9 cellular contexts compared by ENCODE assay signal in the genomic region with DNA sequence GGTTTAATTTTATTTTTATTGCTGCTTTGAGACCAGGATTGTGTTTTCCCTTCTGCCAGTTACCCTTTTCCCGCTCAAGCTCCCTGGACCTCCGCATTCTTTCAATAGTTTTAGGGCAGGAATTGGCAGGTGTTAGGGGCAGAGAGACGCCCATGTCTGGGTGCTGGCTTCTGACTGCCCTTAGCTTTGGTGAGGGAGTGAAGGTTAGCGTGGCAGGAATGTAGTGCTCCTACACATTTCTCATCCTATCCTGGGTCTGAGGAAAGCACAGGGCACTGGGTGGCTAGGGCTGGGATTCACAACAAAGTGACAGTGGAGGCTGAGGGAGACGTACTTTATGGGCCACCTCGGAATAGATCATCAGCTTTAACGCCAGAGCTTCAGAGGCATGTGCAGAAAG.
DNase-seq lines count a peak whose midpoint lies in the region; TF ChIP-seq lines count a peak whose summit lies in the region.
"Had no signal": no experiment of that assay in that cellular context is flagged by ENCODE, and none has a peak within 500 bp of the region (broad histone marks: within the 10 kb centered on the region; RNA-seq: fewer than 3 reads in every experiment).

No MANE protein-coding gene starts in this region.

- H3K9me3 ChIP-seq in mesodermal cell (ENCODE audit: control insufficient read depth, low read length) = no peaks in the 10 kb centered on the region
- H3K9me3 ChIP-seq in testis = no peaks in the 10 kb centered on the region
- no peaks in the 10 kb centered on the region for H3K9me3 ChIP-seq in colonic mucosa

- DNase-seq in M059J (ENCODE audit: low read depth) = peak; percentile 46
- DNase-seq in testis = no peak
- no peak for DNase-seq in head of caudate nucleus
- DNase-seq in colonic mucosa = no peak
- DNase-seq in mesenteric fat pad (ENCODE audit: low spot score) = no peak
- no peak for DNase-seq in stimulated activated naive CD4-positive, alpha-beta T cell treated with Interleukin-2 at 50 U/mL for 16 hours (lab: John Stamatoyannopoulos, UW)
- DNase-seq: NCI-H2107 had no signal

- H3K9ac ChIP-seq in colonic mucosa (ENCODE audit: low read depth in 2 of 2, low read length in 2 of 2) = no peak overlapping the region

- TF ChIP-seq POLR2A in testis (IDR thresholded peaks at IDR 0.05) = no peak

- TF ChIP-seq CTCF in testis (IDR thresholded peaks at IDR 0.05) = no peak
- TF ChIP-seq CTCF in colonic mucosa (IDR thresholded peaks at IDR 0.05) = no peak

- peaks cover 58% of the 10 kb centered on the region for H3K4me1 ChIP-seq in mesodermal cell (ENCODE audit: control insufficient read depth, insufficient read depth, low read length, poor library complexity, severe bottlenecking)
- H3K4me1 ChIP-seq in testis = peaks cover 24% of the 10 kb centered on the region
- peaks cover 5% of the 10 kb centered on the region for H3K4me1 ChIP-seq in colonic mucosa

- peak overlapping the region; percentile 91 for H3K27ac ChIP-seq in cingulate gyrus (ENCODE audit: low read depth, low read length)
- H3K27ac ChIP-seq in mesodermal cell (ENCODE audit: low read depth, low read length, severe bottlenecking) = peak overlapping the region; percentile 99
- H3K27ac ChIP-seq in testis = peak overlapping the region; percentile 19 to 26
- no peak overlapping the region for H3K27ac ChIP-seq in colonic mucosa

- intact Hi-C loops in testis (cut with DNase I; ENCODE audit: low total_unique reads) (no loop called here), head of caudate nucleus (cut with DNase I) (no loop called here), colonic mucosa (cut with DNase I) (no loop called here)

- H3K36me3 ChIP-seq in mesodermal cell (ENCODE audit: control insufficient read depth, insufficient read depth, low read length) (no peaks in the 10 kb centered on the region), testis (ENCODE audit: low read depth, missing control alignments) (no peaks in the 10 kb centered on the region), colonic mucosa (no peaks in the 10 kb centered on the region)

- WGBS in mesodermal cell (ENCODE audit: insufficient coverage in 2 of 2), 2 experiments = 76 to 77% methylated on average over 3 of the region's 7 CpGs
- WGBS in testis, 2 donors = 42 to 50% methylated on average over 7 of the region's 7 CpGs

- no peak overlapping the region for H3K4me3 ChIP-seq in mesodermal cell (ENCODE audit: extremely low read depth, insufficient read depth, low read length, poor library complexity, severe bottlenecking)
- H3K4me3 ChIP-seq in testis = no peak overlapping the region
- H3K4me3 ChIP-seq in colonic mucosa = no peak overlapping the region

- no peaks in the 10 kb centered on the region for H3K27me3 ChIP-seq in testis
- H3K27me3 ChIP-seq in colonic mucosa = no peaks in the 10 kb centered on the region
